In genomic region chr20:41537865-41538264, GRCh38 we compare ENCODE assay signal across 28 cellular contexts.
"Had no signal": no experiment of that assay in that cellular context is flagged by ENCODE, and none has a peak within 500 bp of the region (broad histone marks: within the 10 kb centered on the region; RNA-seq: fewer than 3 reads in every experiment).

No MANE protein-coding gene starts in this region.

- DNase-seq: natural killer cell; occipital lobe; ovary; posterior cingulate gyrus; psoas muscle; right cardiac atrium; spleen; stimulated activated CD4-positive, alpha-beta T cell treated with anti-CD3 and anti-CD28 coated beads, Interleukin-12 subunit alpha, Interleukin-12 subunit beta, amount 100 ng/mL, for 4 hours; stimulated activated CD4-positive, alpha-beta T cell treated with anti-CD3 and anti-CD28 coated beads, Interleukin-1b, Interleukin-23, amount 100 ng/mL, for 48 hours; stimulated activated CD4-positive, alpha-beta T cell treated with anti-CD3 and anti-CD28 coated beads, Interleukin-4, amount 100 ng/mL, for 1 hour; stimulated activated CD4-positive, alpha-beta T cell treated with anti-CD3 and anti-CD28 coated beads, Interleukin-4, amount 100 ng/mL, for 4 hours; stimulated activated CD8-positive, alpha-beta memory T cell treated with anti-CD3 and anti-CD28 coated beads, Interleukin-4, amount 100 ng/mL, for 48 hours; stimulated activated naive CD4-positive, alpha-beta T cell; stimulated activated naive CD8-positive, alpha-beta T cell treated with anti-CD3 and anti-CD28 coated beads, Interleukin-15, amount 100 ng/mL, for 72 hours; stimulated activated naive CD8-positive, alpha-beta T cell treated with anti-CD3 and anti-CD28 coated beads, Interleukin-15, Interleukin-2, amounts not matched to agents 100 U/mL and 50 U/mL, for 24 hours; substantia nigra; testis; tibial artery; transverse colon; upper lobe of right lung; uterus had no signal

- H3K4me1 ChIP-seq: neural progenitor cell, psoas muscle, testis, upper lobe of right lung had no signal

- H3K4me2 ChIP-seq: neural progenitor cell, smooth muscle cell had no signal

- H3K36me3 ChIP-seq: ovary, transverse colon, uterus had no signal

- ATAC-seq: natural killer cell; psoas muscle; right cardiac atrium; sciatic nerve; stimulated activated memory B cell treated with anti-CD40 and anti-IgM and Interleukin-4, amounts not matched to agents 10 μg/mL and 1 μg/mL and 100 μg/mL, for 72 hours; stimulated activated naive CD8-positive, alpha-beta T cell treated with anti-CD3 and anti-CD28 coated beads, Interleukin-15, amount 100 ng/mL, for 72 hours; stimulated activated naive CD8-positive, alpha-beta T cell treated with anti-CD3 and anti-CD28 coated beads, Interleukin-15, Interleukin-2, amounts not matched to agents 100 U/mL and 50 U/mL, for 24 hours; upper lobe of right lung had no signal

- H3K9me3 ChIP-seq: ovary, psoas muscle, suprapubic skin, testis, tibial artery, transverse colon, upper lobe of right lung, uterus had no signal

- H3K27me3 ChIP-seq: neural progenitor cell, ovary, spleen, suprapubic skin, testis, tibial artery, transverse colon, upper lobe of right lung, uterus had no signal

- H3K27ac ChIP-seq: neural progenitor cell, ovary, parathyroid adenoma, psoas muscle, skin epidermis, spleen, suprapubic skin, testis, tibial artery, transverse colon, upper lobe of right lung, uterus had no signal

- H3K9ac ChIP-seq: neural progenitor cell, parathyroid adenoma had no signal

- H2AFZ ChIP-seq: neural progenitor cell, parathyroid adenoma had no signal

- H3K4me3 ChIP-seq: neural progenitor cell, ovary, psoas muscle, skin epidermis, smooth muscle cell, spleen, suprapubic skin, testis, tibial artery, transverse colon, upper lobe of right lung, uterus had no signal
